Comparison of ENCODE assay signal across 9 cellular contexts in the genomic region with DNA sequence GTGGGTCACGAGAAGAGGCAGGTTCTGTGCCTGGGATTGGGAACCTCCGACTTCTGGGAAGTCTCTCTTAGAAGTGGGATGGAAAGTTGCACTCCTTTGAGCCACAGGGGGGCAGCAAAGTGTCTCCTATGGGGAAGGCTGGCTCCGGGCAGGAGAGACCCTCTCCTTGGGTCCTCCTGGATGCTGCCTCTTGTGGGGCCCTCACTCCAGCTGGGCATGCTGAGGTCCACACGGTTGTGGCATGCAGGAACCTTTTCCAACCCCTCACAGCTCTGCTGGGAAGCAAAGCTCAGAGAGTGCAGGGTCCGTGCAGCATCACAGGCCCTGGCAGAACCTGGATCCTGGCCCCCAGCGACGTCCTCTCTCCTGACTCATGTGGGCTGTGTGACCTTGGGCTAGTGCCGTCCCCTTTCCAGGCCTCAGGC. TPM values are rescaled to one million over a fixed set of nuclear protein-coding genes. Genes with fewer than 3 reads are reported as not detected.
A peak's percentile ranks its signal among the peaks of the same experiment; 100 is the strongest.
DNase-seq lines count a peak whose midpoint lies in the region; FAIRE-seq and TF ChIP-seq lines count a peak whose summit lies in the region.
"Had no signal": no experiment of that assay in that cellular context is flagged by ENCODE, and none has a peak within 500 bp of the region (broad histone marks: within the 10 kb centered on the region; RNA-seq: fewer than 3 reads in every experiment).

No MANE protein-coding gene starts in this region.

- no peak overlapping the region for H3K27ac ChIP-seq in HEK293 (ENCODE audit: extremely low read depth, low read depth, low read length)
- no peak overlapping the region for H3K27ac ChIP-seq in CD4-positive, alpha-beta memory T cell (ENCODE audit: low read depth, low read length)

- H3K9me3 ChIP-seq in HEK293 (ENCODE audit: control insufficient read depth, insufficient read depth, low read depth, low read length), result no peaks in the 10 kb centered on the region
- H3K9me3 ChIP-seq in CD4-positive, alpha-beta memory T cell (ENCODE audit: control insufficient read depth in 1 of 2, low read length in 2 of 2), result no peaks in the 10 kb centered on the region

- H3K4me3 Mint-ChIP-seq in CD4-positive, alpha-beta memory T cell, result no peak overlapping the region

- no peaks in the 10 kb centered on the region for H3K4me1 Mint-ChIP-seq in CD4-positive, alpha-beta memory T cell

- H3K4me1 ChIP-seq in HEK293 (ENCODE audit: control insufficient read depth, insufficient read depth, low read length), result no peaks in the 10 kb centered on the region
- no peaks in the 10 kb centered on the region for H3K4me1 ChIP-seq in CD4-positive, alpha-beta memory T cell (ENCODE audit: insufficient read depth, low read length)

- no peaks in the 10 kb centered on the region for H3K27me3 ChIP-seq in CD4-positive, alpha-beta memory T cell (ENCODE audit: insufficient read depth, low read length)

- peaks cover 8 to 9% of the 10 kb centered on the region in 2 donors for H3K27me3 Mint-ChIP-seq in CD4-positive, alpha-beta memory T cell

- TF ChIP-seq CTCF in HEK293 (tag by site-specific recombination; IDR thresholded peaks at IDR 0.05) (peak; percentile 80), fibroblast of mammary gland (conservative IDR thresholded peaks at IDR 0.05; ENCODE audit: control insufficient read depth, insufficient read depth, low read depth, low read length) (peak; percentile 65)

- peak; percentile 49 for DNase-seq in COLO668 (lab: John Stamatoyannopoulos, UW; ENCODE audit: unreplicated experiment)
- peak; percentile 17 for DNase-seq in RCC 7860 (ENCODE audit: low spot score)
- peak; percentile 28 for DNase-seq in fibroblast of mammary gland (ENCODE audit: low read depth)
- peak; percentile 71 for DNase-seq in retina
- DNase-seq in activated effector memory CD4-positive, alpha-beta T cell treated with Interleukin-2 at 50 U/mL for 16 hours, result no peak
- DNase-seq in epidermal melanocyte (ENCODE audit: insufficient read length, low spot score), result no peak
- no peak for DNase-seq in CD4-positive, alpha-beta memory T cell

- no peak for FAIRE-seq in RCC 7860 (lab: Jason Lieb, UNC)

- H3K27ac Mint-ChIP-seq in CD4-positive, alpha-beta memory T cell, result no peak overlapping the region

- no peaks in the 10 kb centered on the region for H3K36me3 Mint-ChIP-seq in CD4-positive, alpha-beta memory T cell

- no peak overlapping the region for H3K4me3 ChIP-seq in HEK293 (ENCODE audit: low read depth, low read length)
- no peak overlapping the region for H3K4me3 ChIP-seq in fibroblast of mammary gland (ENCODE audit: control insufficient read depth, low read depth, low read length)
- H3K4me3 ChIP-seq in CD4-positive, alpha-beta memory T cell (ENCODE audit: low read length in 2 of 2), result no peak overlapping the region

- no peaks in the 10 kb centered on the region for H3K9me3 Mint-ChIP-seq in CD4-positive, alpha-beta memory T cell

- CTCF ChIA-PET in HEK293 (lab: Yijun Ruan, JAX), result interaction anchor here (0.7 to 1.0 kb wide), 3 partner anchors 94 to 473 kb away, joined by 3 read pairs; no protein-coding TSS in a partner anchor
- CTCF ChIA-PET in CD4-positive, alpha-beta memory T cell (lab: Charles Lee; ENCODE audit: partially characterized antibody), result no interaction called here

- POLR2A ChIA-PET in HEK293 (lab: Yijun Ruan, JAX), result no interaction called here
- POLR2A ChIA-PET in CD4-positive, alpha-beta memory T cell (lab: Charles Lee; ENCODE audit: partially characterized antibody), result no interaction called here

- intact Hi-C loops in CD4-positive, alpha-beta memory T cell (cut with micrococcal nuclease), result no loop called here

- H3K36me3 ChIP-seq in HEK293 (ENCODE audit: control insufficient read depth in 2 of 2, insufficient read depth in 1 of 2, low read length in 2 of 2), result no peaks in the 10 kb centered on the region
- H3K36me3 ChIP-seq in CD4-positive, alpha-beta memory T cell (ENCODE audit: insufficient read depth, low read length), result no peaks in the 10 kb centered on the region

TF ChIP-seq in HEK293, 187 proteins besides CTCF, POLR2A, EP300 and RAD21:
- TF ChIP-seq ZNF768 (tag by site-specific recombination; IDR thresholded peaks at IDR 0.05) (no peak), ZNF585B (tag by site-specific recombination; IDR thresholded peaks at IDR 0.05) (no peak), SETDB1 (IDR thresholded peaks at IDR 0.05; ENCODE audit: insufficient read length, low read length) (no peak), IKZF3 (tag by site-specific recombination; IDR thresholded peaks at IDR 0.05) (peak; percentile 77; the same call in 1 of the 2 replicates), GLIS2 (tag by site-specific recombination; IDR thresholded peaks at IDR 0.05) (peak; percentile 64), ZNF174 (tag by site-specific recombination; IDR thresholded peaks at IDR 0.05) (no peak), GFI1B (tag by site-specific recombination; IDR thresholded peaks at IDR 0.05) (no peak), ZNF248 (tag by site-specific recombination; IDR thresholded peaks at IDR 0.05) (no peak), WT1 (tag by site-specific recombination; IDR thresholded peaks at IDR 0.05) (no peak), ZNF548 (tag by site-specific recombination; IDR thresholded peaks at IDR 0.05) (no peak), ZNF571 (tag by site-specific recombination; IDR thresholded peaks at IDR 0.05) (no peak), ZFP37 (tag by site-specific recombination; IDR thresholded peaks at IDR 0.05) (no peak), SCRT1 (tag by site-specific recombination; IDR thresholded peaks at IDR 0.05; ENCODE audit: borderline replicate concordance) (no peak), ZNF416 (tag by site-specific recombination; IDR thresholded peaks at IDR 0.05) (no peak), ZNF654 (tag by site-specific recombination; IDR thresholded peaks at IDR 0.05; ENCODE audit: low read depth) (peak; percentile 77)
- TF ChIP-seq, protein P1, sequence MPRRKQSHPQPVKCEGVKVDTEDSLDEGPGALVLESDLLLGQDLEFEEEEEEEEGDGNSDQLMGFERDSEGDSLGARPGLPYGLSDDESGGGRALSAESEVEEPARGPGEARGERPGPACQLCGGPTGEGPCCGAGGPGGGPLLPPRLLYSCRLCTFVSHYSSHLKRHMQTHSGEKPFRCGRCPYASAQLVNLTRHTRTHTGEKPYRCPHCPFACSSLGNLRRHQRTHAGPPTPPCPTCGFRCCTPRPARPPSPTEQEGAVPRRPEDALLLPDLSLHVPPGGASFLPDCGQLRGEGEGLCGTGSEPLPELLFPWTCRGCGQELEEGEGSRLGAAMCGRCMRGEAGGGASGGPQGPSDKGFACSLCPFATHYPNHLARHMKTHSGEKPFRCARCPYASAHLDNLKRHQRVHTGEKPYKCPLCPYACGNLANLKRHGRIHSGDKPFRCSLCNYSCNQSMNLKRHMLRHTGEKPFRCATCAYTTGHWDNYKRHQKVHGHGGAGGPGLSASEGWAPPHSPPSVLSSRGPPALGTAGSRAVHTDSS (tag by site-specific recombination; IDR thresholded peaks at IDR 0.05), result no peak
- TF ChIP-seq, protein P2, sequence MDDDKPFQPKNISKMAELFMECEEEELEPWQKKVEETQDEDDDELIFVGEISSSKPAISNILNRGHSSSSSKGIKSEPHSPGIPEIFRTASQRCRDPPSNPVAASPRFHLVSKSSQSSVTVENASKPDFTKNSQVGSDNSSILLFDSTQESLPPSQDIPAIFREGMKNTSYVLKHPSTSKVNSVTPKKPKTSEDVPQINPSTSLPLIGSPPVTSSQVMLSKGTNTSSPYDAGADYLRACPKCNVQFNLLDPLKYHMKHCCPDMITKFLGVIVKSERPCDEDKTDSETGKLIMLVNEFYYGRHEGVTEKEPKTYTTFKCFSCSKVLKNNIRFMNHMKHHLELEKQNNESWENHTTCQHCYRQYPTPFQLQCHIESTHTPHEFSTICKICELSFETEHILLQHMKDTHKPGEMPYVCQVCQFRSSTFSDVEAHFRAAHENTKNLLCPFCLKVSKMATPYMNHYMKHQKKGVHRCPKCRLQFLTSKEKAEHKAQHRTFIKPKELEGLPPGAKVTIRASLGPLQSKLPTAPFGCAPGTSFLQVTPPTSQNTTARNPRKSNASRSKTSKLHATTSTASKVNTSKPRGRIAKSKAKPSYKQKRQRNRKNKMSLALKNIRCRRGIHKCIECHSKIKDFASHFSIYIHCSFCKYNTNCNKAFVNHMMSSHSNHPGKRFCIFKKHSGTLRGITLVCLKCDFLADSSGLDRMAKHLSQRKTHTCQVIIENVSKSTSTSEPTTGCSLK (tag by site-specific recombination; IDR thresholded peaks at IDR 0.05), result no peak

RNA-seq across cellular contexts. Expression of gene SDSL, which starts 17.4 kb away (rescaled TPM):
- total RNA-seq in CD4-positive, alpha-beta memory T cell, result 1 to 10 TPM in 1 of 2 experiments, under 1 TPM in 1; 0.67 to 1.1 TPM
- polyA plus RNA-seq in CD4-positive, alpha-beta memory T cell, result not detected

RNA-seq across cellular contexts. Expression of gene LHX5, which starts 32.1 kb away (rescaled TPM):
- total RNA-seq in CD4-positive, alpha-beta memory T cell, result not detected
- not detected for polyA plus RNA-seq in CD4-positive, alpha-beta memory T cell

RNA-seq across cellular contexts. Expression of gene SDS, which starts 35.9 kb away (rescaled TPM):
- 1 to 10 TPM; 1.4 to 1.5 TPM for total RNA-seq in CD4-positive, alpha-beta memory T cell
- not detected for polyA plus RNA-seq in CD4-positive, alpha-beta memory T cell
- total RNA-seq: temporal lobe had no signal

Comparison
In these comparisons a context has a peak if more than half of its experiments do, and no peak if none do; other contexts are left out.
1. DNase-seq: peak in COLO668 (single experiment), RCC 7860 (single experiment), fibroblast of mammary gland (single experiment) and retina (single experiment); none in activated effector memory CD4-positive, alpha-beta T cell treated with Interleukin-2 at 50 U/mL for 16 hours (single experiment), epidermal melanocyte (single experiment) and CD4-positive, alpha-beta memory T cell (0 of 5).